28 cellular contexts compared by ENCODE assay signal in the genomic region with DNA sequence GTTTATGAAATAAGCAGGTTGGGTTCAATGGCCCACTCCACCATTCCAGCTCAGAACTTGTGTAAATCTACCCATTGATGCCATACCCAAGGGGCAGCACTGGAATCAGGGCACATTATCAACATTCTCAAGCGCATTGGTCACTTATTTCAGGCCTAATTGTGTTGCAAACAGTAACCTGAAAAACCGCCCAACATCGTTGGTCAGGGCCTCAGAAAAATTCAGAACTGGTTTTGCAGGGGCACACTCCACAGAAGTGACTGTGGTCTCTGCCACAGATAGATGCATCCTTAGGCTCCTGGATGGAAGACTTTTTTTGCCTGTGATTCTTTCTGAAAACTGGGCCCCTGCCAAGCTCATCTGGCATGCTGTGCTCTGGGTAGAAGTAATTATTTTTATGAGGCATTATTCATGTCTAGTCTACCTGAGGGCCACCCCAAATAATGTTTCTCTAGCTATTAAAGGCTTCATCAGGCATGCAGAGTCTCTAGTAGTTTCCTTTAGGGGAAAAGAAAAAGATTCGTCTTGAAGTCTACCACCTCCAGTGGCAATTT. TPM values are rescaled to one million over a fixed set of nuclear protein-coding genes. Genes with fewer than 3 reads are reported as not detected.
A peak's percentile ranks its signal among the peaks of the same experiment; 100 is the strongest.
DNase-seq lines count a peak whose midpoint lies in the region; ATAC-seq, FAIRE-seq and TF ChIP-seq lines count a peak whose summit lies in the region.
"Had no signal": no experiment of that assay in that cellular context is flagged by ENCODE, and none has a peak within 500 bp of the region (broad histone marks: within the 10 kb centered on the region; RNA-seq: fewer than 3 reads in every experiment).

No MANE protein-coding gene starts in this region.

- H2AFZ ChIP-seq in IMR-90 (replicated peaks; ENCODE audit: low read length, poor library complexity) = no peak overlapping the region
- no peak overlapping the region for H2AFZ ChIP-seq in HepG2 (ENCODE audit: low read length)
- H2AFZ ChIP-seq: GM23338 had no signal

- no peaks in the 10 kb centered on the region for H4K20me1 ChIP-seq in IMR-90 (ENCODE audit: insufficient read depth, low read length)
- H4K20me1 ChIP-seq in HepG2 (ENCODE audit: insufficient read depth, low read length) = no peaks in the 10 kb centered on the region

- H3K27ac Mint-ChIP-seq in mesothelial cell of epicardium = peak overlapping the region; percentile 85
- H3K27ac Mint-ChIP-seq: CD8-positive, alpha-beta memory T cell; GM23338; T-cell had no signal

- H4K5ac ChIP-seq in IMR-90 (ENCODE audit: low read depth, low read length) = no peak overlapping the region

- ATAC-seq in IMR-90 (ENCODE audit: low read depth) (no peak), HepG2 (no peak), HG03571 (IDR thresholded peaks at IDR 0.05; ENCODE audit: unreplicated experiment) (no peak), gastrocnemius medialis (no peak)
- ATAC-seq: GM23338, T-cell had no signal

- no peak overlapping the region for H3K4me3 Mint-ChIP-seq in mesothelial cell of epicardium
- H3K4me3 Mint-ChIP-seq: CD8-positive, alpha-beta memory T cell; GM23338; T-cell had no signal

- peak overlapping the region; percentile 47 for H4K91ac ChIP-seq in IMR-90 (ENCODE audit: insufficient read depth, low read depth, low read length)

- 0 out of 2 replicates have a peak overlapping the region, but pooled peaks have one; percentile 24 for H2AK5ac ChIP-seq in IMR-90 (ENCODE audit: low read depth, low read length)

- CTCF ChIA-PET in IMR-90 (lab: Yijun Ruan, JAX) = interaction anchor here (0.8 to 1.6 kb wide), 4 partner anchors 13 to 81 kb away, joined by 3 to 4 read pairs (median 3); no protein-coding TSS in a partner anchor
- CTCF ChIA-PET in HepG2 (lab: Yijun Ruan, JAX; ENCODE audit: low intra/inter-chr PET ratio, low total read pairs) = no interaction called here

- peaks cover 50% of the 10 kb centered on the region for H3K4me1 Mint-ChIP-seq in mesothelial cell of epicardium
- H3K4me1 Mint-ChIP-seq: CD8-positive, alpha-beta memory T cell; T-cell had no signal

- no peak overlapping the region; the same call in 2 of the 3 replicates for H2BK15ac ChIP-seq in IMR-90 (ENCODE audit: low read depth, low read length)

- no peak overlapping the region for H4K8ac ChIP-seq in IMR-90 (ENCODE audit: low read depth in 2 of 2, low read length in 2 of 2)

- FAIRE-seq in HepG2 (lab: Jason Lieb, UNC) = no peak
- FAIRE-seq: A204.1, D721Med had no signal

- no peak overlapping the region; the same call in 1 of the 2 replicates for H3K14ac ChIP-seq in IMR-90 (replicated peaks; ENCODE audit: low read depth, low read length)

- no peak for TF ChIP-seq CTCF in IMR-90 (conservative IDR thresholded peaks at IDR 0.05; ENCODE audit: low read depth, low read length)
- TF ChIP-seq CTCF in mesothelial cell of epicardium (IDR thresholded peaks at IDR 0.05; ENCODE audit: unreplicated experiment) = no peak
- TF ChIP-seq CTCF in HepG2 (CRISPR knock-in tag; IDR thresholded peaks at IDR 0.05) = no peak
- no peak for TF ChIP-seq CTCF in gastrocnemius medialis (IDR thresholded peaks at IDR 0.05 in 4 of 5, conservative IDR thresholded peaks at IDR 0.05 in 1 of 5)

- H3K56ac ChIP-seq in IMR-90 (ENCODE audit: extremely low read depth, insufficient read depth, low read length) = no peak overlapping the region

- POLR2A ChIA-PET in IMR-90 (lab: Charles Lee; ENCODE audit: unreplicated experiment) (interaction anchor here (0.6 kb wide), 1 partner anchor 528 kb away, joined by 5 read pairs; no protein-coding TSS in a partner anchor), HepG2 (lab: Yijun Ruan, JAX) (no interaction called here)

- peaks cover 16% of the 10 kb centered on the region for H3K4me1 ChIP-seq in IMR-90 (ENCODE audit: control insufficient read depth, insufficient read depth, low read length)
- no peaks in the 10 kb centered on the region for H3K4me1 ChIP-seq in HepG2 (ENCODE audit: insufficient read depth, low read length)
- H3K4me1 ChIP-seq in gastrocnemius medialis = peaks cover 16 to 18% of the 10 kb centered on the region in 2 donors

- H2AK9ac ChIP-seq in IMR-90 (replicated peaks; ENCODE audit: low read depth, low read length, poor library complexity) = no peak overlapping the region

- no peak overlapping the region for H2BK20ac ChIP-seq in IMR-90 (ENCODE audit: low read depth, low read length)

- H3K9ac ChIP-seq in IMR-90 (ENCODE audit: low read depth, low read length) (no peak overlapping the region), HepG2 (ENCODE audit: insufficient read depth, low read depth, low read length) (no peak overlapping the region)
- H3K9ac ChIP-seq: KMS-11 had no signal

- dilution Hi-C loops in IMR-90 (cut with HindIII; ENCODE audit: low sequenced_read_pairs, unreplicated experiment) = no loop called here

- no peaks in the 10 kb centered on the region for H3K79me2 ChIP-seq in HepG2 (ENCODE audit: insufficient read depth, low read length)

- H3K36me3 ChIP-seq in IMR-90 (ENCODE audit: control insufficient read depth, insufficient read depth, low read length) (no peaks in the 10 kb centered on the region), HepG2 (replicated peaks in 1 of 2; ENCODE audit: control insufficient read depth in 1 of 2, insufficient read depth in 2 of 2, low read length in 2 of 2) (no peaks in the 10 kb centered on the region; a peak in 1 of 5 replicates), gastrocnemius medialis (no peaks in the 10 kb centered on the region)

- intact Hi-C loops in IMR-90 (cut with micrococcal nuclease) = loop anchor here (2.0 to 5.0 kb wide), 6 partner anchors 97 to 948 kb away; no protein-coding TSS in a partner anchor
- intact Hi-C loops in HepG2 (cut with micrococcal nuclease; ENCODE audit: unreplicated experiment) = loop anchor here (2.0 kb wide), 1 partner anchor 231 kb away; no protein-coding TSS in a partner anchor
- intact Hi-C loops in gastrocnemius medialis (cut with DNase I; ENCODE audit: low total_unique reads) = loop anchor here (5.0 kb wide), 3 partner anchors 57 to 538 kb away; partner anchors contain the start of gene WNT5A

- in situ Hi-C loops in IMR-90 (cut with MboI; ENCODE audit: low sequenced_read_pairs) (loop anchor here (5.0 to 10.0 kb wide), 3 partner anchors 218 to 775 kb away; no protein-coding TSS in a partner anchor), HepG2 (cut with HindIII; ENCODE audit: extremely low pct_ligation_motif_present, low pct_unique_long_range_greater_than_20kb) (no loop called here), gastrocnemius medialis (cut with MboI; ENCODE audit: low sequenced_read_pairs in 4 of 4) (loop anchor here in 2 of 4 donors (10.0 to 25.0 kb wide), 3 partner anchors 85 to 225 kb away; no protein-coding TSS in a partner anchor)

- H3K27me3 ChIP-seq in IMR-90 (ENCODE audit: control insufficient read depth, insufficient read depth, low read length) = no peaks in the 10 kb centered on the region
- peaks cover 1 to 5% of the 10 kb centered on the region in 2 experiments; a peak in 1 of 5 replicates for H3K27me3 ChIP-seq in HepG2 (ENCODE audit: control insufficient read depth in 1 of 2, insufficient read depth in 2 of 2, low read length in 2 of 2)
- H3K27me3 ChIP-seq in gastrocnemius medialis = no peaks in the 10 kb centered on the region

- H2BK120ac ChIP-seq in IMR-90 (ENCODE audit: low read depth, low read length) = peak overlapping the region; percentile 81

- H3K4me2 ChIP-seq in IMR-90 (ENCODE audit: low read depth, low read length) (no peak overlapping the region), HepG2 (ENCODE audit: low read depth, low read length) (no peak overlapping the region)
- H3K4me2 ChIP-seq: GM23338, KMS-11 had no signal

- TF ChIP-seq RAD21 in IMR-90 (IDR thresholded peaks at IDR 0.05; ENCODE audit: low read length) (no peak), HepG2 (CRISPR knock-in tag; IDR thresholded peaks at IDR 0.05) (no peak)

- no peaks in the 10 kb centered on the region for H3K27me3 Mint-ChIP-seq in mesothelial cell of epicardium (ENCODE audit: low read depth)

- no peaks in the 10 kb centered on the region for H3K36me3 Mint-ChIP-seq in mesothelial cell of epicardium
- H3K36me3 Mint-ChIP-seq: T-cell had no signal

- WGBS in IMR-90 (ENCODE audit: extremely low coverage in 2 of 2, insufficient read length in 1 of 2), 2 experiments = 100% methylated on average over 2 of the region's 4 CpGs; no CpG with 5 or more reads in 1 of the 2 experiments
- 0% methylated on average over 1 of the region's 4 CpGs for WGBS in HepG2 (ENCODE audit: low lambda C conversion rate)

- no peak overlapping the region for H3K27ac ChIP-seq in IMR-90 (ENCODE audit: insufficient read depth, low read length)
- H3K27ac ChIP-seq in HepG2 (ENCODE audit: extremely low read length, insufficient read depth, low read length) = no peak overlapping the region
- H3K27ac ChIP-seq in gastrocnemius medialis = no peak overlapping the region
- H3K27ac ChIP-seq: C4-2B, KMS-11 had no signal

- no peak overlapping the region for H2BK5ac ChIP-seq in IMR-90 (ENCODE audit: low read depth, low read length, poor library complexity, severe bottlenecking)

- no peaks in the 10 kb centered on the region for H3K9me3 Mint-ChIP-seq in mesothelial cell of epicardium
- H3K9me3 Mint-ChIP-seq: GM23338, T-cell had no signal

- H3K79me1 ChIP-seq in IMR-90 (ENCODE audit: low read depth in 1 of 2, low read length in 2 of 2) = peaks cover 5 to 15% of the 10 kb centered on the region in 2 experiments; a peak in 3 of 4 replicates

- BruUV-seq in IMR-90 (replicated peaks; lab: Mats Ljungman, UMichigan) (no TSS peak), HepG2 (replicated peaks; lab: Mats Ljungman, UMichigan) (no TSS peak)

- no peak for TF ChIP-seq EP300 in HepG2 (IDR thresholded peaks at IDR 0.05; ENCODE audit: low read depth in 2 of 2, low read length in 2 of 2)
- TF ChIP-seq EP300 in HepG2 (CRISPR knock-in tag; IDR thresholded peaks at IDR 0.05; ENCODE audit: borderline replicate concordance) = no peak

- no peaks in the 10 kb centered on the region for H3K9me3 ChIP-seq in IMR-90 (ENCODE audit: control insufficient read depth, insufficient read depth, low read length)
- no peaks in the 10 kb centered on the region for H3K9me3 ChIP-seq in HepG2 (ENCODE audit: low read length)
- no peaks in the 10 kb centered on the region for H3K9me3 ChIP-seq in gastrocnemius medialis

- peak; percentile 32 for DNase-seq in NCI-H748 (lab: John Stamatoyannopoulos, UW; ENCODE audit: unreplicated experiment)
- DNase-seq in NCI-H748 treated with DMSO at 0.1 percent for 48 hours (lab: John Stamatoyannopoulos, UW) = no peak
- no peak for DNase-seq in IMR-90
- DNase-seq in NCI-H69 (lab: John Stamatoyannopoulos, UW) = peak; percentile 77
- DNase-seq in mesothelial cell of epicardium (ENCODE audit: low spot score in 2 of 2, unreplicated experiment in 2 of 2) = no peak
- DNase-seq in HepG2 (ENCODE audit: low spot score) = no peak
- DNase-seq in gastrocnemius medialis = no peak
- DNase-seq: CD8-positive, alpha-beta memory T cell; DND-41; GDM1; HCEC 1CT; MV-4-11; NCI-H1694 treated with DMSO at 0.1 percent for 48 hours; NCI-H2081 treated with DMSO at 0.1 percent for 48 hours; NCI-H2227 treated with DMSO at 0.1 percent for 48 hours; NCI-H510A; NCI-H82; OCI-M1; RPMI8226; SIG-M5; T-cell had no signal

- H3K4me3 ChIP-seq in IMR-90 (ENCODE audit: insufficient read depth, low read depth, low read length) (no peak overlapping the region), HepG2 (replicated peaks in 1 of 3; ENCODE audit: insufficient read depth in 1 of 3, low read depth in 2 of 3, low read length in 3 of 3) (no peak overlapping the region), gastrocnemius medialis (no peak overlapping the region)
- H3K4me3 ChIP-seq: GM23338 had no signal

- TF ChIP-seq POLR2A in IMR-90 (IDR thresholded peaks at IDR 0.05; ENCODE audit: low read depth, low read length) (no peak), HepG2 (IDR thresholded peaks at IDR 0.05; ENCODE audit: insufficient read depth in 1 of 2, low read depth in 2 of 2, low read length in 2 of 2) (no peak), gastrocnemius medialis (IDR thresholded peaks at IDR 0.05) (no peak)

- peak overlapping the region; percentile 50; the same call in 1 of the 2 replicates for H3K4ac ChIP-seq in IMR-90 (ENCODE audit: low read depth, low read length)

- no peak overlapping the region for H3K18ac ChIP-seq in IMR-90 (ENCODE audit: low read depth, low read length)

- no peak overlapping the region for H3K23ac ChIP-seq in IMR-90 (ENCODE audit: low read depth, low read length)

- peaks cover 17% of the 10 kb centered on the region for H3K9me1 ChIP-seq in IMR-90 (ENCODE audit: insufficient read depth, low read length)

RNA-seq across cellular contexts. Expression of gene LRTM1, which starts 21.7 kb away (rescaled TPM):
- total RNA-seq in IMR-90 (2012; rRNA removed) = not detected in 2 replicates
- polyA plus RNA-seq in IMR-90 (2012; rRNA removed) = not detected in 2 replicates
- not detected in 2 replicates for polyA plus RNA-seq in IMR-90 (2012; cell fraction: cytosol; rRNA removed)
- 0.06 TPM in 1 of 2 replicates, not detected in the other for polyA plus RNA-seq in IMR-90 (2012; cell fraction: nucleus; rRNA removed; ENCODE audit: low replicate concordance)
- total RNA-seq in mesothelial cell of epicardium = not detected in 3 replicates
- total RNA-seq in HepG2 (2016; rRNA removed; fragmentation: Illumina TruSeq; extraction: Trizol) = not detected in 2 replicates
- not detected in 2 replicates for total RNA-seq in HepG2 (2016; cell fraction: cytosol; rRNA removed; fragmentation: Illumina TruSeq; extraction: Trizol; ENCODE audit: low read depth)
- total RNA-seq in HepG2 (2016; cell fraction: insoluble cytoplasmic fraction; rRNA removed; fragmentation: Illumina TruSeq; extraction: Trizol) = not detected in 2 replicates
- total RNA-seq in HepG2 (2016; cell fraction: membrane; rRNA removed; fragmentation: Illumina TruSeq; extraction: Trizol) = not detected in 2 replicates
- total RNA-seq in HepG2 (2016; cell fraction: nucleus; rRNA removed; fragmentation: Illumina TruSeq; extraction: Trizol) = not detected in 2 replicates
- polyA plus RNA-seq in HepG2 (2011; rRNA removed) = not detected in 2 replicates
- polyA plus RNA-seq in HepG2 (2011; cell fraction: cytosol; rRNA removed) = not detected in 2 replicates
- polyA plus RNA-seq in HepG2 (2011; cell fraction: nucleus; rRNA removed) = not detected in 2 replicates
- not detected in 2 replicates for polyA plus RNA-seq in HepG2 (2012)
- not detected in 2 replicates for polyA plus RNA-seq in HepG2 (2016; cell fraction: cytosol; fragmentation: Illumina TruSeq; extraction: Trizol; ENCODE audit: low read depth)
- polyA plus RNA-seq in HepG2 (2016; cell fraction: insoluble cytoplasmic fraction; fragmentation: Illumina TruSeq; extraction: Trizol; ENCODE audit: low read depth) = not detected in 2 replicates
- polyA plus RNA-seq in HepG2 (2016; cell fraction: membrane; fragmentation: Illumina TruSeq; extraction: Trizol; ENCODE audit: low read depth) = not detected in 2 replicates
- not detected in 2 replicates for polyA plus RNA-seq in HepG2 (2016; cell fraction: nucleus; fragmentation: Illumina TruSeq; extraction: Trizol; ENCODE audit: insufficient read depth, low read depth)
- not detected in 2 replicates for polyA minus RNA-seq in HepG2 (2011; rRNA and poly(A)+ RNA removed; ENCODE audit: low replicate concordance)
- not detected in 2 replicates for polyA minus RNA-seq in HepG2 (2011; cell fraction: cytosol; rRNA and poly(A)+ RNA removed)
- not detected in 2 replicates for polyA minus RNA-seq in HepG2 (2011; cell fraction: nucleus; rRNA and poly(A)+ RNA removed)
- total RNA-seq in gastrocnemius medialis = not detected
- total RNA-seq: CD8-positive, alpha-beta memory T cell; GM23338; HT1080; T-cell had no signal
- polyA plus RNA-seq: CD8-positive, alpha-beta memory T cell had no signal

Comparison
In these comparisons a context has a peak if more than half of its experiments do, and no peak if none do; other contexts are left out.
1. DNase-seq: peak in NCI-H748 (single experiment) and NCI-H69 (single experiment); none in NCI-H748 treated with DMSO at 0.1 percent for 48 hours (single experiment), IMR-90 (single experiment), mesothelial cell of epicardium (0 of 2), HepG2 (single experiment) and gastrocnemius medialis (0 of 2).